Comparison of ENCODE assay signal across 10 cellular contexts in genomic region chr10:61905446-61905725, GRCh38. TPM values are rescaled to one million over a fixed set of nuclear protein-coding genes. Genes with fewer than 3 reads are reported as not detected.
DNase-seq lines count a peak whose midpoint lies in the region; ATAC-seq and TF ChIP-seq lines count a peak whose summit lies in the region.
"Had no signal": no experiment of that assay in that cellular context is flagged by ENCODE, and none has a peak within 500 bp of the region (broad histone marks: within the 10 kb centered on the region; RNA-seq: fewer than 3 reads in every experiment).

No MANE protein-coding gene starts in this region.

- peaks cover 24% of the 10 kb centered on the region for H3K4me1 ChIP-seq in lower lobe of right lung

- ATAC-seq in activated T-helper 17 cell treated with anti-CD3 and anti-CD28 coated beads, Interleukin-2, amount 50 U/mL, for 72 hours (replicated peaks) = no peak
- no peak for ATAC-seq in lower lobe of right lung

- peak overlapping the region; percentile 90 for H3K27ac Mint-ChIP-seq in activated naive CD4-positive, alpha-beta T cell treated with anti-CD3 and anti-CD28 coated beads, Interleukin-2, amount 50 U/mL, for 24 hours
- peak overlapping the region; percentile 100 for H3K27ac Mint-ChIP-seq in activated T-helper 17 cell treated with anti-CD3 and anti-CD28 coated beads, Interleukin-2, amount 50 U/mL, for 72 hours
- peak overlapping the region; percentile 88 for H3K27ac Mint-ChIP-seq in type B pancreatic cell

- H3K9me3 ChIP-seq in lower lobe of right lung = no peaks in the 10 kb centered on the region

- H3K27ac ChIP-seq in lower lobe of right lung = peak overlapping the region; percentile 96
- H3K27ac ChIP-seq: SK-N-MC had no signal

- H3K9me3 Mint-ChIP-seq in activated naive CD4-positive, alpha-beta T cell treated with anti-CD3 and anti-CD28 coated beads, Interleukin-2, amount 50 U/mL, for 24 hours = no peaks in the 10 kb centered on the region
- H3K9me3 Mint-ChIP-seq in activated T-helper 17 cell treated with anti-CD3 and anti-CD28 coated beads, Interleukin-2, amount 50 U/mL, for 72 hours = no peaks in the 10 kb centered on the region
- H3K9me3 Mint-ChIP-seq in type B pancreatic cell = no peaks in the 10 kb centered on the region

- intact Hi-C loops in lower lobe of right lung (cut with DNase I) = loop anchor here (10.0 kb wide), 1 partner anchor 339 kb away; no protein-coding TSS in a partner anchor

- H3K4me3 Mint-ChIP-seq in activated naive CD4-positive, alpha-beta T cell treated with anti-CD3 and anti-CD28 coated beads, Interleukin-2, amount 50 U/mL, for 24 hours = peak overlapping the region; percentile 75
- H3K4me3 Mint-ChIP-seq in activated T-helper 17 cell treated with anti-CD3 and anti-CD28 coated beads, Interleukin-2, amount 50 U/mL, for 72 hours = peak overlapping the region; percentile 90
- peak overlapping the region; percentile 71 for H3K4me3 Mint-ChIP-seq in type B pancreatic cell

- H3K27me3 ChIP-seq in lower lobe of right lung (ENCODE audit: low read depth) = no peaks in the 10 kb centered on the region

- peaks cover 13% of the 10 kb centered on the region for H3K36me3 Mint-ChIP-seq in activated naive CD4-positive, alpha-beta T cell treated with anti-CD3 and anti-CD28 coated beads, Interleukin-2, amount 50 U/mL, for 24 hours
- H3K36me3 Mint-ChIP-seq in activated T-helper 17 cell treated with anti-CD3 and anti-CD28 coated beads, Interleukin-2, amount 50 U/mL, for 72 hours (ENCODE audit: low read depth) = peaks cover 70% of the 10 kb centered on the region
- H3K36me3 Mint-ChIP-seq in type B pancreatic cell = peaks cover 16% of the 10 kb centered on the region

- H3K4me1 Mint-ChIP-seq in activated naive CD4-positive, alpha-beta T cell treated with anti-CD3 and anti-CD28 coated beads, Interleukin-2, amount 50 U/mL, for 24 hours = peaks cover 42% of the 10 kb centered on the region
- peaks cover 9% of the 10 kb centered on the region for H3K4me1 Mint-ChIP-seq in activated T-helper 17 cell treated with anti-CD3 and anti-CD28 coated beads, Interleukin-2, amount 50 U/mL, for 72 hours
- H3K4me1 Mint-ChIP-seq in type B pancreatic cell (ENCODE audit: unreplicated experiment) = peaks cover 20% of the 10 kb centered on the region

- H3K36me3 ChIP-seq in lower lobe of right lung = no peaks in the 10 kb centered on the region

- TF ChIP-seq CTCF in lower lobe of right lung (IDR thresholded peaks at IDR 0.05) (no peak), type B pancreatic cell (conservative IDR thresholded peaks at IDR 0.05) (no peak)

- no peak for DNase-seq in activated naive CD4-positive, alpha-beta T cell treated with anti-CD3 and anti-CD28 coated beads, Interleukin-2, amount 50 U/mL, for 16 hours
- no peak for DNase-seq in lower lobe of right lung
- DNase-seq in type B pancreatic cell (ENCODE audit: extremely low spot score, unreplicated experiment) = no peak
- no peak for DNase-seq in NCI-H446 treated with DMSO at 0.1 percent for 48 hours (lab: John Stamatoyannopoulos, UW)
- DNase-seq in NCI-H128 (lab: John Stamatoyannopoulos, UW; ENCODE audit: unreplicated experiment) = no peak
- no peak for DNase-seq in ureter (ENCODE audit: low spot score)
- DNase-seq: NCI-H2107 had no signal

- no peaks in the 10 kb centered on the region for H3K27me3 Mint-ChIP-seq in activated naive CD4-positive, alpha-beta T cell treated with anti-CD3 and anti-CD28 coated beads, Interleukin-2, amount 50 U/mL, for 24 hours
- H3K27me3 Mint-ChIP-seq in activated T-helper 17 cell treated with anti-CD3 and anti-CD28 coated beads, Interleukin-2, amount 50 U/mL, for 72 hours = no peaks in the 10 kb centered on the region
- no peaks in the 10 kb centered on the region for H3K27me3 Mint-ChIP-seq in type B pancreatic cell

- H3K4me3 ChIP-seq in lower lobe of right lung = no peak overlapping the region

RNA-seq across cellular contexts. Expression of gene ARID5B, which starts 3.9 kb away (rescaled TPM):
- total RNA-seq in activated T-helper 17 cell treated with anti-CD3 and anti-CD28 coated beads, Interleukin-2, amount 50 U/mL, for 72 hours = 10 to 100 TPM; 65.5 to 93.8 TPM
- total RNA-seq in lower lobe of right lung (29.8 TPM), type B pancreatic cell (ENCODE audit: low replicate concordance) (36.9 and 55.2 TPM in 2 replicates), ureter (63.7 TPM)
